Comparison of ENCODE assay signal across 6 cellular contexts in genomic region chr19:23540180-23540579, GRCh38.
DNase-seq lines count a peak whose midpoint lies in the region; TF ChIP-seq lines count a peak whose summit lies in the region.
"Not testable (repeated sequence)": the region's sequence is repeated elsewhere in the genome, so short reads cannot be mapped to it uniquely, and the experiment has no call there.

No MANE protein-coding gene starts in this region.

- not testable (repeated sequence) for BruUV-seq in OCI-LY7 (replicated peaks; lab: Mats Ljungman, UMichigan)

- H3K9me2 ChIP-seq in OCI-LY7 (ENCODE audit: insufficient read depth, low read length), result not testable (repeated sequence)

- not testable (repeated sequence) for H3K27ac ChIP-seq in BLaER1; OCI-LY7 (ENCODE audit: low read depth, low read length, poor library complexity, severe bottlenecking)

- not testable (repeated sequence) for H3K36me3 ChIP-seq in BLaER1; OCI-LY7 (ENCODE audit: insufficient read depth, low read length)

- CTCF ChIA-PET in OCI-LY7 (lab: Charles Lee; ENCODE audit: unreplicated experiment), result not testable (repeated sequence)

- not testable (repeated sequence) for H3K4me3 ChIP-seq in BLaER1; OCI-LY7 (ENCODE audit: low read depth, low read length, poor library complexity, severe bottlenecking)

- H3K79me2 ChIP-seq in OCI-LY7 (ENCODE audit: insufficient read depth, low read depth, low read length), result not testable (repeated sequence)

- peak; percentile 5 for DNase-seq in ELF-1 (ENCODE audit: low read depth, low spot score)
- DNase-seq in M059J (ENCODE audit: low read depth), result peak; percentile 71
- DNase-seq in OCI-LY7 (ENCODE audit: low spot score), result peak; percentile 4
- DNase-seq in RPMI7951 (ENCODE audit: low read depth), result peak; percentile 74
- DNase-seq in chondrocyte (ENCODE audit: low spot score), result not testable (repeated sequence)

- POLR2A ChIA-PET in OCI-LY7 (lab: Charles Lee), result not testable (repeated sequence)

- peak overlapping the region; percentile 62 for H3K4me2 ChIP-seq in BLaER1
- not testable (repeated sequence) for H3K4me2 ChIP-seq in OCI-LY7 (ENCODE audit: low read length)

- not testable (repeated sequence) for H3K4me3 Mint-ChIP-seq in chondrocyte (ENCODE audit: unreplicated experiment)

- H3K9me3 Mint-ChIP-seq in chondrocyte (ENCODE audit: low read depth), result peaks cover 70% of the 10 kb centered on the region

- H3K4me1 Mint-ChIP-seq in chondrocyte (ENCODE audit: low read depth), result not testable (repeated sequence)

- peaks cover 24% of the 10 kb centered on the region for H3K4me1 ChIP-seq in BLaER1
- H3K4me1 ChIP-seq in OCI-LY7 (ENCODE audit: insufficient read depth, low read length, poor library complexity, severe bottlenecking), result not testable (repeated sequence)

- peak overlapping the region; percentile 2; the same call in 1 of the 2 replicates for H3K9ac ChIP-seq in BLaER1

- not testable (repeated sequence) for H4K20me1 ChIP-seq in BLaER1; OCI-LY7 (ENCODE audit: insufficient read depth, low read length)

- H3K9me3 ChIP-seq in BLaER1, result peaks cover 27% of the 10 kb centered on the region
- H3K9me3 ChIP-seq in OCI-LY7 (ENCODE audit: low read length), result not testable (repeated sequence)

- not testable (repeated sequence) for H3K27me3 ChIP-seq in BLaER1

- not testable (repeated sequence) for H3K36me3 Mint-ChIP-seq in chondrocyte (ENCODE audit: low read depth)

- not testable (repeated sequence) for H2AFZ ChIP-seq in OCI-LY7 (ENCODE audit: low read length)

- not testable (repeated sequence) for TF ChIP-seq CTCF in OCI-LY7 (conservative IDR thresholded peaks at IDR 0.05; ENCODE audit: low read length); chondrocyte (IDR thresholded peaks at IDR 0.05)

- intact Hi-C loops in OCI-LY7 (cut with micrococcal nuclease; ENCODE audit: unreplicated experiment), result not testable (repeated sequence)

- not testable (repeated sequence) for H3K27me3 Mint-ChIP-seq in chondrocyte (ENCODE audit: low read depth)

- H3K27ac Mint-ChIP-seq in chondrocyte (ENCODE audit: unreplicated experiment), result peak overlapping the region; percentile 33
